8 cellular contexts compared by ENCODE assay signal in genomic region chr9:131095666-131096489, GRCh38. TPM values are rescaled to one million over a fixed set of nuclear protein-coding genes. Genes with fewer than 3 reads are reported as not detected.
A peak's percentile ranks its signal among the peaks of the same experiment; 100 is the strongest.
DNase-seq lines count a peak whose midpoint lies in the region; ATAC-seq and TF ChIP-seq lines count a peak whose summit lies in the region.

No MANE protein-coding gene starts in this region.

- no peaks in the 10 kb centered on the region for H3K27me3 ChIP-seq in MG63

- peaks cover 9% of the 10 kb centered on the region for H3K4me1 Mint-ChIP-seq in activated T-helper 17 cell treated with anti-CD3 and anti-CD28 coated beads, Interleukin-2, amount 50 U/mL, for 72 hours
- H3K4me1 Mint-ChIP-seq in HFFc6 (ENCODE audit: low read depth) = peaks cover 10% of the 10 kb centered on the region

- H3K9me3 ChIP-seq in MG63 = no peaks in the 10 kb centered on the region

- intact Hi-C loops in head of caudate nucleus (cut with DNase I) = no loop called here

- peak overlapping the region; percentile 57 for H3K4me3 ChIP-seq in MG63

- no peak overlapping the region for H3K27ac Mint-ChIP-seq in activated T-helper 17 cell treated with anti-CD3 and anti-CD28 coated beads, Interleukin-2, amount 50 U/mL, for 72 hours
- no peak overlapping the region for H3K27ac Mint-ChIP-seq in HFFc6

- TF ChIP-seq CTCF in HFFc6 (IDR thresholded peaks at IDR 0.05) = no peak

- H3K27me3 Mint-ChIP-seq in activated T-helper 17 cell treated with anti-CD3 and anti-CD28 coated beads, Interleukin-2, amount 50 U/mL, for 72 hours = peaks cover 22% of the 10 kb centered on the region
- H3K27me3 Mint-ChIP-seq in HFFc6 (ENCODE audit: insufficient read depth) = peaks cover 44% of the 10 kb centered on the region

- H3K36me3 Mint-ChIP-seq in activated T-helper 17 cell treated with anti-CD3 and anti-CD28 coated beads, Interleukin-2, amount 50 U/mL, for 72 hours (ENCODE audit: low read depth) = no peaks in the 10 kb centered on the region
- no peaks in the 10 kb centered on the region for H3K36me3 Mint-ChIP-seq in HFFc6 (ENCODE audit: low read depth)

- DNase-seq in COLO829 (ENCODE audit: low spot score) = peak; percentile 47
- peak; percentile 77 for DNase-seq in MG63
- DNase-seq in head of caudate nucleus = peak; percentile 55 to 91 (median 80)
- DNase-seq in putamen (ENCODE audit: low spot score) = peak; percentile 83
- DNase-seq in HFFc6 = no peak

- no peaks in the 10 kb centered on the region; the same call in 1 of the 2 replicates for H3K36me3 ChIP-seq in MG63

- no peaks in the 10 kb centered on the region for H3K9me3 Mint-ChIP-seq in activated T-helper 17 cell treated with anti-CD3 and anti-CD28 coated beads, Interleukin-2, amount 50 U/mL, for 72 hours
- H3K9me3 Mint-ChIP-seq in HFFc6 = no peaks in the 10 kb centered on the region

- no peak for ATAC-seq in activated T-helper 17 cell treated with anti-CD3 and anti-CD28 coated beads, Interleukin-2, amount 50 U/mL, for 72 hours (replicated peaks)
- ATAC-seq in GM18861 (IDR thresholded peaks at IDR 0.05; ENCODE audit: unreplicated experiment) (no peak), HG03565 (IDR thresholded peaks at IDR 0.05; ENCODE audit: unreplicated experiment) (no peak)

- H3K4me3 Mint-ChIP-seq in activated T-helper 17 cell treated with anti-CD3 and anti-CD28 coated beads, Interleukin-2, amount 50 U/mL, for 72 hours = peak overlapping the region; percentile 71
- no peak overlapping the region for H3K4me3 Mint-ChIP-seq in HFFc6

RNA-seq across cellular contexts. Expression of gene AIF1L, which starts 0.5 kb away (rescaled TPM):
- total RNA-seq in MG63 (2014; rRNA removed; shearing (Covaris generic); ENCODE audit: low replicate concordance) = 24.1 and 25.7 TPM in 2 replicates
- total RNA-seq in activated T-helper 17 cell treated with anti-CD3 and anti-CD28 coated beads, Interleukin-2, amount 50 U/mL, for 72 hours = 1 to 10 TPM; 1.5 to 1.7 TPM
- under 1 TPM; 0.05 to 0.37 (median 0.21) TPM for total RNA-seq in HFFc6 (2021; fragmentation: NEBNext Ultra II Directional; extraction: Animal tissue kit (Norgen Biotek cat#: 25700))

RNA-seq across cellular contexts. Expression of gene NUP214, which starts 29.5 kb away (rescaled TPM):
- 4.1 and 5.2 TPM in 2 replicates for total RNA-seq in MG63 (2014; rRNA removed; shearing (Covaris generic); ENCODE audit: low replicate concordance)
- total RNA-seq in activated T-helper 17 cell treated with anti-CD3 and anti-CD28 coated beads, Interleukin-2, amount 50 U/mL, for 72 hours = 10 to 100 TPM; 63.8 to 71.8 TPM
- total RNA-seq in HFFc6 (2021; fragmentation: NEBNext Ultra II Directional; extraction: Animal tissue kit (Norgen Biotek cat#: 25700)) = 10 to 100 TPM; 34.2 to 43.7 (median 39.3) TPM
